Comparison of ENCODE assay signal across 16 cellular contexts in the genomic region with DNA sequence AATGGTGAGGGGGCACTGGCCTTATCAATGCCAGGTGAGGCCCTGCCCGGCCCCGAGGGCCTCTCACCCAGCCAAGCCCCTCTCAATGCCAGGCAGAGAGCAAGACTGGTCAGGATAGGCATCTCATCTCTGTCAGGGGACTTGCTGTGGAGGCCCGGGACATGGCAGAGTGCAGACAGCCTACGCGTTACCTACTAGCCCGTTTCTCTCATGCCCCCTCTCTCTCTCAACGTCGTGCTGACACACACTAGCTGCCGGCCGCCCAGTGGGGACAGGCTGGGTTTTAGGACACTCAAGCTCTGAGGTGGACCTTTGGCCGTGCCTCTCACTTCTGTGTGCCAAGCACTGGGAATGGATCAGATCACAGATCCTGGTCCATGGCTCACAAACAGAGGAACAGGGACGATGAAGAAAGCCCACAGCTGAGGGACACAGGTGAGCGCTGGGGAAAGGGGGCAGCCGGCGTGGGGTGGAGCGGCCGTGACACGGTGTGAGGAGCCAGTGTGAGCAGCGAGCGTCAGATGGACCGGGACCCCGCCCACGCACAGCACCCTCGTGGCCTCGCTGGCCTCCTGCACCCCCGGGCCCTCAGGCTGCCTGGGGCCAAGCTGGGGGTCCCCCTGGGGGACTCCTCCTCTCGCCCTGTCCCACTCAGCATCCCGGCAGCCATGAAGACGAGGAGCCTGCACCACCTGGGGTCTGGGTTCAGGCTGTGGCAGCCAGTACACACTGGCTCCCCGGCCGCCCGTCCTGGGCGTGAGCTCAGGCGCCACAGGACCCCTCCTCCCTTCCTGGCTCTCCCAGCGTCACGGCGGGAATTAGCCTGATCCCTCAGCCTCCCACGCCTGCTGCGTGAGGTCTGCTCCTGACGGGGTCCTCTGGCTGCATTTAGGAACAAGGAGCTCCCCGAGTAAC.
DNase-seq lines count a peak whose midpoint lies in the region; ATAC-seq and TF ChIP-seq lines count a peak whose summit lies in the region.
"Had no signal": no experiment of that assay in that cellular context is flagged by ENCODE, and none has a peak within 500 bp of the region (broad histone marks: within the 10 kb centered on the region; RNA-seq: fewer than 3 reads in every experiment).

No MANE protein-coding gene starts in this region.

- H3K36me3 Mint-ChIP-seq in mesothelial cell of epicardium = no peaks in the 10 kb centered on the region
- H3K36me3 Mint-ChIP-seq in stimulated activated memory B cell treated with anti-CD40 and anti-IgM and Interleukin-4, amounts not matched to agents 10 μg/mL and 1 μg/mL and 100 μg/mL, for 72 hours = peaks cover 5% of the 10 kb centered on the region

- H3K4me1 Mint-ChIP-seq in stimulated activated naive CD8-positive, alpha-beta T cell treated with anti-CD3 and anti-CD28 coated beads, Interleukin-15, amount 100 ng/mL, for 72 hours = peaks cover 88% of the 10 kb centered on the region
- H3K4me1 Mint-ChIP-seq in mesothelial cell of epicardium = peaks cover 4% of the 10 kb centered on the region
- peaks cover 81% of the 10 kb centered on the region for H3K4me1 Mint-ChIP-seq in stimulated activated memory B cell treated with anti-CD40 and anti-IgM and Interleukin-4, amounts not matched to agents 10 μg/mL and 1 μg/mL and 100 μg/mL, for 72 hours

- H3K27me3 Mint-ChIP-seq in stimulated activated naive CD8-positive, alpha-beta T cell treated with anti-CD3 and anti-CD28 coated beads, Interleukin-15, amount 100 ng/mL, for 72 hours = no peaks in the 10 kb centered on the region
- H3K27me3 Mint-ChIP-seq in mesothelial cell of epicardium (ENCODE audit: low read depth) = no peaks in the 10 kb centered on the region
- no peaks in the 10 kb centered on the region for H3K27me3 Mint-ChIP-seq in stimulated activated memory B cell treated with anti-CD40 and anti-IgM and Interleukin-4, amounts not matched to agents 10 μg/mL and 1 μg/mL and 100 μg/mL, for 72 hours

- no peaks in the 10 kb centered on the region for H3K9me3 Mint-ChIP-seq in stimulated activated naive CD8-positive, alpha-beta T cell treated with anti-CD3 and anti-CD28 coated beads, Interleukin-15, amount 100 ng/mL, for 72 hours
- H3K9me3 Mint-ChIP-seq in mesothelial cell of epicardium = no peaks in the 10 kb centered on the region
- no peaks in the 10 kb centered on the region for H3K9me3 Mint-ChIP-seq in stimulated activated memory B cell treated with anti-CD40 and anti-IgM and Interleukin-4, amounts not matched to agents 10 μg/mL and 1 μg/mL and 100 μg/mL, for 72 hours
- H3K9me3 Mint-ChIP-seq: HFFc6 had no signal

- peak; percentile 17 for DNase-seq in NCI-H82 (lab: John Stamatoyannopoulos, UW)
- DNase-seq in NCI-H82 treated with DMSO at 0.1 percent for 48 hours (lab: John Stamatoyannopoulos, UW; ENCODE audit: unreplicated experiment) = no peak
- DNase-seq in stimulated activated naive CD8-positive, alpha-beta T cell treated with anti-CD3 and anti-CD28 coated beads, Interleukin-15, amount 100 ng/mL, for 72 hours = no peak
- no peak for DNase-seq in stimulated activated naive CD8-positive, alpha-beta T cell treated with anti-CD3 and anti-CD28 coated beads, Interleukin-15, Interleukin-2, amounts not matched to agents 100 U/mL and 50 U/mL, for 24 hours
- DNase-seq in mesothelial cell of epicardium (ENCODE audit: low spot score in 2 of 2, unreplicated experiment in 2 of 2) = no peak
- no peak for DNase-seq in hypothalamus (lab: John Stamatoyannopoulos, UW)
- DNase-seq in NCI-H187 treated with DMSO at 0.1 percent for 48 hours (lab: John Stamatoyannopoulos, UW) = no peak
- DNase-seq: DMS53, HFFc6, KBM-7, NCI-H1048, NCI-H146, NCI-H2107, NCI-H446 had no signal

- ATAC-seq in stimulated activated naive CD8-positive, alpha-beta T cell treated with anti-CD3 and anti-CD28 coated beads, Interleukin-15, amount 100 ng/mL, for 72 hours = peak; percentile 24
- no peak for ATAC-seq in stimulated activated naive CD8-positive, alpha-beta T cell treated with anti-CD3 and anti-CD28 coated beads, Interleukin-15, Interleukin-2, amounts not matched to agents 100 U/mL and 50 U/mL, for 24 hours
- ATAC-seq in stimulated activated memory B cell treated with anti-CD40 and anti-IgM and Interleukin-4, amounts not matched to agents 10 μg/mL and 1 μg/mL and 100 μg/mL, for 72 hours = no peak
- ATAC-seq: Panc1 had no signal

- H3K4me3 Mint-ChIP-seq in stimulated activated naive CD8-positive, alpha-beta T cell treated with anti-CD3 and anti-CD28 coated beads, Interleukin-15, amount 100 ng/mL, for 72 hours = no peak overlapping the region
- H3K4me3 Mint-ChIP-seq in mesothelial cell of epicardium = no peak overlapping the region
- H3K4me3 Mint-ChIP-seq in stimulated activated memory B cell treated with anti-CD40 and anti-IgM and Interleukin-4, amounts not matched to agents 10 μg/mL and 1 μg/mL and 100 μg/mL, for 72 hours = no peak overlapping the region
- H3K4me3 Mint-ChIP-seq: HFFc6 had no signal

- no peak for TF ChIP-seq CTCF in mesothelial cell of epicardium (IDR thresholded peaks at IDR 0.05; ENCODE audit: unreplicated experiment)

- H3K27ac Mint-ChIP-seq in stimulated activated naive CD8-positive, alpha-beta T cell treated with anti-CD3 and anti-CD28 coated beads, Interleukin-15, amount 100 ng/mL, for 72 hours = peak overlapping the region in 1 of 2 donors; percentile 33
- peak overlapping the region; percentile 25 for H3K27ac Mint-ChIP-seq in mesothelial cell of epicardium
- H3K27ac Mint-ChIP-seq in stimulated activated memory B cell treated with anti-CD40 and anti-IgM and Interleukin-4, amounts not matched to agents 10 μg/mL and 1 μg/mL and 100 μg/mL, for 72 hours = peak overlapping the region; percentile 88
- H3K27ac Mint-ChIP-seq: HFFc6 had no signal
